In the genomic region with DNA sequence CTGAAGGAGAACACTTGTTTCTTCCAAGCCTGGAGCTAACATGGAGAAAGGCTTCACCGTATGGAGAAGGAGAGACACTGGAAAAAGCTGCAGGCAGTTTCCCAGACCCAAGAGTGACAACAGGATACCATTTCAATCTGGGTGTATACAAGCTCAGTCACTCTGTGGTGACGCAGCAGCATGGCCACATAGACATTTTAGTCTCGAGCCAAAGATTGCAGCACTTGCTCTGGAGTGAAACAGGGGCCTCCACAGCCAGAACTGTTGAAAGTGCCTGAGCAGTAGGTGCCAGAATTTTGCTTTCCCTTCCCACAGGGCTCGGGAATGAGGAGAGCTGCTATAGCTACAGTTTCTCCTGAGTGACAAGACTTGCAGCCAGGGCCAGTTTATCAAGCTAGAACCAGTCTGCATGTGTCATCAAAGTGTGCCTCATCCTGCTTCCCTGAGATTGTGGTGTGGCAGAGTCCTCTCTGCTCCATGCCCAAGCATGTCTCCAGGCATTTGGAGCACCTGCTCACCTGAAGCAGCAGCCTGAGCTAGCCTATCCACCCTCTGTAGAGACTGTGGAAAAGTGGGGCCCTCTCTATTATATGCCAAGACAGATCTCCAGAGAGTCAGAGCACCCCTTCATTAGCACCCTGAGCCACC, we compare ENCODE assay signal across 15 cellular contexts.
DNase-seq lines count a peak whose midpoint lies in the region; ATAC-seq and TF ChIP-seq lines count a peak whose summit lies in the region.
"Had no signal": no experiment of that assay in that cellular context is flagged by ENCODE, and none has a peak within 500 bp of the region (broad histone marks: within the 10 kb centered on the region; RNA-seq: fewer than 3 reads in every experiment).

No MANE protein-coding gene starts in this region.

- H3K27me3 ChIP-seq in RWPE2 (ENCODE audit: insufficient read depth, poor library complexity, severe bottlenecking) (no peaks in the 10 kb centered on the region), BE2C (no peaks in the 10 kb centered on the region)

- TF ChIP-seq CTCF in RWPE2 (IDR thresholded peaks at IDR 0.05; ENCODE audit: poor library complexity, severe bottlenecking) (no peak), BE2C (IDR thresholded peaks at IDR 0.05; ENCODE audit: low read depth, low read length) (no peak)

- H3K27ac ChIP-seq in RWPE2 (ENCODE audit: poor library complexity, severe bottlenecking): no peak overlapping the region

- intact Hi-C loops in left cardiac atrium (cut with DNase I): no loop called here
- intact Hi-C loops in left ventricle myocardium superior (cut with micrococcal nuclease): no loop called here

- no peaks in the 10 kb centered on the region for H3K9me3 ChIP-seq in RWPE2 (ENCODE audit: severe bottlenecking)
- no peaks in the 10 kb centered on the region for H3K9me3 ChIP-seq in BE2C
- H3K9me3 ChIP-seq: HAP-1 had no signal

- ATAC-seq in left cardiac atrium: peak in 1 of 2 donors; percentile 72
- ATAC-seq in left ventricle myocardium superior: no peak
- ATAC-seq in RWPE2 (ENCODE audit: low read depth): peak; percentile 50; the same call in 2 of the 3 replicates
- peak; percentile 78 for ATAC-seq in esophagus mucosa
- no peak for ATAC-seq in GM19397 (IDR thresholded peaks at IDR 0.05; ENCODE audit: unreplicated experiment)

- H3K4me1 ChIP-seq in RWPE2 (ENCODE audit: insufficient read depth, poor library complexity, severe bottlenecking) (no peaks in the 10 kb centered on the region), BE2C (no peaks in the 10 kb centered on the region)
- H3K4me1 ChIP-seq: HAP-1 had no signal

- H3K4me3 ChIP-seq in RWPE2 (ENCODE audit: severe bottlenecking): no peak overlapping the region
- no peak overlapping the region for H3K4me3 ChIP-seq in BE2C (ENCODE audit: low read depth, low read length)
- H3K4me3 ChIP-seq: HAP-1 had no signal

- DNase-seq in left cardiac atrium (peak; percentile 25), left ventricle myocardium superior (no peak), RWPE2 (ENCODE audit: low spot score) (no peak), retina (no peak), BE2C (no peak)
- DNase-seq: C1 segment of cervical spinal cord, GF-D8, NCI-H1105 treated with DMSO at 0.1 percent for 48 hours, NCI-H1694 treated with DMSO at 0.1 percent for 48 hours, NCI-H2107, NCI-H2227 treated with DMSO at 0.1 percent for 48 hours, NCI-H524 had no signal

- no peaks in the 10 kb centered on the region for H3K36me3 ChIP-seq in RWPE2 (ENCODE audit: low read depth)
- no peaks in the 10 kb centered on the region for H3K36me3 ChIP-seq in BE2C
- H3K36me3 ChIP-seq: HAP-1 had no signal

Comparison
In these comparisons a context has a peak if more than half of its experiments do, and no peak if none do; other contexts are left out.
1. ATAC-seq: peak in RWPE2 (single experiment) and esophagus mucosa (single experiment); none in left ventricle myocardium superior (single experiment) and GM19397 (single experiment).